11 cellular contexts compared by ENCODE assay signal in the genomic region with DNA sequence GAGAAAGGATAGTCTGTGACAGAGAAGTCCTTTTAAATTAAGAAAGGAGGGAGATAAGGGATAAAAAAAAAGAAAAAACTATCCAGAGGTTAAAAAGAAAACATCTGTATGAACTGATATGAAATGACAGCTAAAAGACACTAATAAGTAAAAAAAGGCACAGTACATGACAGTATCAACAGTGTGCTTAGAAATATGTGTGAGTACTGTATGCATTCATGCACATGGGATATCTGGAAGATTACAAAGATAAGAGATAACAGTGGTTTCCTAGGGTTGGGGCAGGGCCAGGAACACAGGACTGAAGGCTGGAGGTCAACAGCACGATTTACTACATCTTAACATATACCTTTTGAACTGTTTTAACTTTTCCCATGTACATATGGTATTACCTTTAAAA. TPM values are rescaled to one million over a fixed set of nuclear protein-coding genes. Genes with fewer than 3 reads are reported as not detected.
DNase-seq lines count a peak whose midpoint lies in the region; ATAC-seq, FAIRE-seq and TF ChIP-seq lines count a peak whose summit lies in the region.
"Had no signal": no experiment of that assay in that cellular context is flagged by ENCODE, and none has a peak within 500 bp of the region (broad histone marks: within the 10 kb centered on the region; RNA-seq: fewer than 3 reads in every experiment).

No MANE protein-coding gene starts in this region.

- no peak overlapping the region for H3K4me3 ChIP-seq in PC-9
- H3K4me3 ChIP-seq in effector memory CD4-positive, alpha-beta T cell (ENCODE audit: insufficient read depth, low read depth, low read length, poor library complexity, severe bottlenecking), result peak overlapping the region; percentile 27
- H3K4me3 ChIP-seq in small intestine (ENCODE audit: low read depth in 1 of 2, low read length in 2 of 2), result no peak overlapping the region
- H3K4me3 ChIP-seq: ascending aorta, thyroid gland had no signal

- ATAC-seq in activated T-cell treated with anti-CD3 and anti-CD28 coated beads, Interleukin-2, amount 50 U/mL, for 4 hours, result no peak
- no peak for ATAC-seq in stimulated activated naive CD8-positive, alpha-beta T cell treated with anti-CD3 and anti-CD28 coated beads, Interleukin-15, amount 100 ng/mL, for 72 hours
- ATAC-seq in GM21447 (IDR thresholded peaks at IDR 0.05; ENCODE audit: unreplicated experiment) (no peak), GM18909 (IDR thresholded peaks at IDR 0.05; ENCODE audit: poor library complexity, unreplicated experiment) (no peak)

- CTCF ChIA-PET in PC-9 (lab: Charles Lee), result interaction anchor here (0.5 kb wide), 1 partner anchor 163 kb away, joined by 3 read pairs; no protein-coding TSS in a partner anchor

- peaks cover 98% of the 10 kb centered on the region for H3K79me2 ChIP-seq in PC-9 (ENCODE audit: low read depth)

- 0 to 25% (median 7%) methylated on average over 1 of the region's 1 CpG for WGBS in small intestine, 3 donors

- 0 out of 2 replicates have a peak overlapping the region, but pooled peaks have one; percentile 8 for H3K27ac ChIP-seq in PC-9
- H3K27ac ChIP-seq in effector memory CD4-positive, alpha-beta T cell (ENCODE audit: insufficient read depth, low read length, poor library complexity, severe bottlenecking), result no peak overlapping the region
- no peak overlapping the region for H3K27ac ChIP-seq in small intestine (ENCODE audit: low read depth in 1 of 2, low read length in 1 of 2)
- H3K27ac ChIP-seq: ascending aorta, thyroid gland had no signal

- no peak for TF ChIP-seq CTCF in PC-9 (conservative IDR thresholded peaks at IDR 0.05)

- H3K4me2 ChIP-seq in PC-9, result peak overlapping the region; percentile 3; the same call in 1 of the 2 replicates

- intact Hi-C loops in PC-9 (cut with micrococcal nuclease; ENCODE audit: unreplicated experiment), result loop anchor here (5.0 kb wide), 1 partner anchor 32 kb away; no protein-coding TSS in a partner anchor

- no peak for FAIRE-seq in small intestine (lab: Jason Lieb, UNC)

- no peaks in the 10 kb centered on the region for H3K9me2 ChIP-seq in PC-9 (ENCODE audit: insufficient read depth)

- no peaks in the 10 kb centered on the region for H3K9me3 ChIP-seq in PC-9 (ENCODE audit: insufficient read depth, low read depth)
- no peaks in the 10 kb centered on the region for H3K9me3 ChIP-seq in effector memory CD4-positive, alpha-beta T cell (ENCODE audit: control insufficient read depth, low read length)
- no peaks in the 10 kb centered on the region for H3K9me3 ChIP-seq in small intestine (ENCODE audit: control insufficient read depth, low read depth)
- H3K9me3 ChIP-seq: ascending aorta, thyroid gland had no signal

- DNase-seq in activated T-cell treated with anti-CD3 and anti-CD28 coated beads, Interleukin-2, amount 50 U/mL, for 4 hours, result no peak
- no peak for DNase-seq in activated T-cell treated with anti-CD3 and anti-CD28 coated beads, Interleukin-2, amount 50 U/mL, for 48 hours
- DNase-seq in PC-9, result no peak
- no peak for DNase-seq in effector memory CD4-positive, alpha-beta T cell
- no peak for DNase-seq in stimulated activated naive CD8-positive, alpha-beta T cell treated with anti-CD3 and anti-CD28 coated beads, Interleukin-15, amount 100 ng/mL, for 72 hours
- DNase-seq in small intestine, result no peak
- DNase-seq: NCI-H2081, thyroid gland had no signal

- H3K27me3 ChIP-seq in PC-9 (ENCODE audit: insufficient read depth, low read depth) (no peaks in the 10 kb centered on the region), small intestine (ENCODE audit: control insufficient read depth in 2 of 2, insufficient read depth in 2 of 2, low read length in 2 of 2) (no peaks in the 10 kb centered on the region)
- no peaks in the 10 kb centered on the region for H3K27me3 ChIP-seq in effector memory CD4-positive, alpha-beta T cell (replicated peaks; ENCODE audit: control insufficient read depth, insufficient read depth, low read length, poor library complexity, severe bottlenecking)
- H3K27me3 ChIP-seq: ascending aorta, thyroid gland had no signal

- H3F3A ChIP-seq in PC-9 (ENCODE audit: insufficient read depth, low read depth), result peaks cover 89% of the 10 kb centered on the region

- H3K27me3 Mint-ChIP-seq in activated T-cell treated with anti-CD3 and anti-CD28 coated beads, Interleukin-2, amount 50 U/mL, for 4 hours (ENCODE audit: low read depth), result no peaks in the 10 kb centered on the region
- no peaks in the 10 kb centered on the region for H3K27me3 Mint-ChIP-seq in stimulated activated naive CD8-positive, alpha-beta T cell treated with anti-CD3 and anti-CD28 coated beads, Interleukin-15, amount 100 ng/mL, for 72 hours

- peaks cover 97% of the 10 kb centered on the region for H4K20me1 ChIP-seq in PC-9 (ENCODE audit: insufficient read depth)

- H3K9me3 Mint-ChIP-seq in activated T-cell treated with anti-CD3 and anti-CD28 coated beads, Interleukin-2, amount 50 U/mL, for 4 hours, result no peaks in the 10 kb centered on the region
- H3K9me3 Mint-ChIP-seq in stimulated activated naive CD8-positive, alpha-beta T cell treated with anti-CD3 and anti-CD28 coated beads, Interleukin-15, amount 100 ng/mL, for 72 hours, result peaks cover 0 to 7% of the 10 kb centered on the region in 2 donors

- POLR2A ChIA-PET in PC-9 (lab: Charles Lee; ENCODE audit: unreplicated experiment), result interaction anchor here (0.7 kb wide), 1 partner anchor 30 kb away, joined by 4 read pairs; no protein-coding TSS in a partner anchor

- peaks cover 15% of the 10 kb centered on the region for H3K36me3 Mint-ChIP-seq in activated T-cell treated with anti-CD3 and anti-CD28 coated beads, Interleukin-2, amount 50 U/mL, for 4 hours (ENCODE audit: insufficient read depth)

- H3K27ac Mint-ChIP-seq in stimulated activated naive CD8-positive, alpha-beta T cell treated with anti-CD3 and anti-CD28 coated beads, Interleukin-15, amount 100 ng/mL, for 72 hours, result peak overlapping the region in 1 of 2 donors; percentile 97

- H3K4me3 Mint-ChIP-seq in activated T-cell treated with anti-CD3 and anti-CD28 coated beads, Interleukin-2, amount 50 U/mL, for 4 hours, result peak overlapping the region; percentile 76
- peak overlapping the region; percentile 81 to 83 for H3K4me3 Mint-ChIP-seq in stimulated activated naive CD8-positive, alpha-beta T cell treated with anti-CD3 and anti-CD28 coated beads, Interleukin-15, amount 100 ng/mL, for 72 hours

- H3K36me3 ChIP-seq in PC-9 (ENCODE audit: low read depth) (peaks cover 58% of the 10 kb centered on the region), small intestine (ENCODE audit: control insufficient read depth in 2 of 2, insufficient read depth in 2 of 2, low read length in 2 of 2) (no peaks in the 10 kb centered on the region)
- no peaks in the 10 kb centered on the region for H3K36me3 ChIP-seq in effector memory CD4-positive, alpha-beta T cell (ENCODE audit: control insufficient read depth, insufficient read depth, low read length)
- H3K36me3 ChIP-seq: ascending aorta, thyroid gland had no signal

- BruUV-seq in PC-9 (replicated peaks; lab: Mats Ljungman, UMichigan), result no TSS peak

- peaks cover 79% of the 10 kb centered on the region for H3K4me1 Mint-ChIP-seq in activated T-cell treated with anti-CD3 and anti-CD28 coated beads, Interleukin-2, amount 50 U/mL, for 4 hours (ENCODE audit: low read depth)
- peaks cover 90% of the 10 kb centered on the region for H3K4me1 Mint-ChIP-seq in stimulated activated naive CD8-positive, alpha-beta T cell treated with anti-CD3 and anti-CD28 coated beads, Interleukin-15, amount 100 ng/mL, for 72 hours

- H2AFZ ChIP-seq in PC-9, result no peak overlapping the region

- H3K4me1 ChIP-seq in PC-9 (replicated peaks; ENCODE audit: insufficient read depth) (peaks cover 86% of the 10 kb centered on the region), small intestine (ENCODE audit: control insufficient read depth in 2 of 2, insufficient read depth in 1 of 2, low read depth in 1 of 2, low read length in 1 of 2) (peaks cover 2 to 19% of the 10 kb centered on the region in 2 donors)
- H3K4me1 ChIP-seq in effector memory CD4-positive, alpha-beta T cell (ENCODE audit: control insufficient read depth, insufficient read depth, low read length, poor library complexity, severe bottlenecking), result peaks cover 40% of the 10 kb centered on the region

RNA-seq across cellular contexts. Expression of a gene that starts 13.3 kb away (rescaled TPM):
- 100 to 1,000 TPM; 294 to 337 (median 297) TPM for total RNA-seq in activated T-cell treated with anti-CD3 and anti-CD28 coated beads, Interleukin-2, amount 50 U/mL, for 4 hours
- 149 and 201 TPM in 2 replicates for total RNA-seq in PC-9 (2021)
- polyA plus RNA-seq in small intestine, result 100 to 1,000 TPM; 115 to 129 (median 120) TPM
